ENCODE assay signal across 6 cellular contexts in genomic region chr3:121599900-121600299, GRCh38. TPM values are rescaled to one million over a fixed set of nuclear protein-coding genes. Genes with fewer than 3 reads are reported as not detected.
"Had no signal": no experiment of that assay in that cellular context is flagged by ENCODE, and none has a peak within 500 bp of the region (broad histone marks: within the 10 kb centered on the region; RNA-seq: fewer than 3 reads in every experiment).

No MANE protein-coding gene starts in this region.

RNA-seq across cellular contexts. Expression of gene FBXO40, which starts 6.7 kb away (rescaled TPM):
- total RNA-seq: M059J, PC-3, Peyer's patch, SJSA1 had no signal
- polyA plus RNA-seq: SK-N-SH had no signal

RNA-seq across cellular contexts. Expression of gene ARGFX, which starts 32.2 kb away (rescaled TPM):
- total RNA-seq: M059J, PC-3, Peyer's patch, Right ventricle myocardium superior, SJSA1 had no signal
- polyA plus RNA-seq: SK-N-SH had no signal
